In genomic region chr12:55915481-55915856, GRCh38 we compare ENCODE assay signal across 19 cellular contexts. TPM values are rescaled to one million over a fixed set of nuclear protein-coding genes. Genes with fewer than 3 reads are reported as not detected.
DNase-seq lines count a peak whose midpoint lies in the region; ATAC-seq lines count a peak whose summit lies in the region.
"Had no signal": no experiment of that assay in that cellular context is flagged by ENCODE, and none has a peak within 500 bp of the region (broad histone marks: within the 10 kb centered on the region; RNA-seq: fewer than 3 reads in every experiment).

No MANE protein-coding gene starts in this region.

- POLR2A ChIA-PET in CD4-positive, alpha-beta memory T cell (lab: Charles Lee; ENCODE audit: partially characterized antibody), result interaction anchor here (1.4 to 47.8 kb wide), 3 partner anchors 28 to 86 kb away, joined by 4 to 1214 read pairs (median 6); partner anchors contain the start of genes DGKA, DNAJC14, PYM1 and RAB5B
- POLR2A ChIA-PET in T-cell (lab: Charles Lee), result interaction anchor here (0.5 to 0.6 kb wide), 3 partner anchors 10 to 291 kb away, joined by 3 to 6 read pairs (median 3); no protein-coding TSS in a partner anchor

- DNase-seq in SKM-1 treated with dmso at 0.1 percent for 144 hours (lab: John Stamatoyannopoulos, UW; ENCODE audit: unreplicated experiment) (peak; percentile 5), SKM-1 (lab: John Stamatoyannopoulos, UW; ENCODE audit: unreplicated experiment) (no peak), T-cell (no peak), NCI-H345 treated with DMSO at 0.1 percent for 48 hours (lab: John Stamatoyannopoulos, UW; ENCODE audit: unreplicated experiment) (no peak), Right ventricle myocardium superior (no peak)
- DNase-seq in CD4-positive, alpha-beta memory T cell, result no peak
- DNase-seq: CD8-positive, alpha-beta T cell; DMS79 treated with DMSO at 0.1 percent for 48 hours; dorsolateral prefrontal cortex; glutamatergic neuron; lower lobe of right lung; naive B cell; NCI-H748 treated with DMSO at 0.1 percent for 48 hours; stimulated activated naive CD4-positive, alpha-beta T cell; T1000 had no signal

- H3K27me3 Mint-ChIP-seq in CD4-positive, alpha-beta memory T cell, result no peaks in the 10 kb centered on the region
- no peaks in the 10 kb centered on the region for H3K27me3 Mint-ChIP-seq in T-cell
- H3K27me3 Mint-ChIP-seq in dendritic cell treated with granulocyte-macrophage colony-stimulating factor and Interleukin-4, amounts not matched to agents 40 ng/mL and 50 ng/mL, for 4 days, result no peaks in the 10 kb centered on the region
- H3K27me3 Mint-ChIP-seq: naive B cell, type B pancreatic cell had no signal

- peaks cover 22 to 37% (median 35%) of the 10 kb centered on the region in 4 donors for H3K4me1 Mint-ChIP-seq in CD4-positive, alpha-beta memory T cell
- H3K4me1 Mint-ChIP-seq in T-cell, result peaks cover 36 to 44% (median 43%) of the 10 kb centered on the region in 3 donors
- peaks cover 29% of the 10 kb centered on the region for H3K4me1 Mint-ChIP-seq in dendritic cell treated with granulocyte-macrophage colony-stimulating factor and Interleukin-4, amounts not matched to agents 40 ng/mL and 50 ng/mL, for 4 days (ENCODE audit: low read depth)

- ATAC-seq in T-cell (replicated peaks in 1 of 4), result no peak
- ATAC-seq in HG03571 (IDR thresholded peaks at IDR 0.05; ENCODE audit: unreplicated experiment), result no peak
- ATAC-seq in Right ventricle myocardium superior (ENCODE audit: poor library complexity), result no peak
- ATAC-seq: CD8-positive, alpha-beta T cell had no signal

- H3K9me3 ChIP-seq in CD4-positive, alpha-beta memory T cell (ENCODE audit: control insufficient read depth in 1 of 2, low read length in 2 of 2), result no peaks in the 10 kb centered on the region
- H3K9me3 ChIP-seq: lower lobe of right lung, prostate gland had no signal

- H3K4me1 ChIP-seq in CD4-positive, alpha-beta memory T cell (ENCODE audit: insufficient read depth, low read length), result peaks cover 46% of the 10 kb centered on the region
- H3K4me1 ChIP-seq: prostate gland had no signal

- H3K4me3 Mint-ChIP-seq in CD4-positive, alpha-beta memory T cell, result peak overlapping the region in 5 of 8 donors; percentile 5 to 68 (median 14)
- no peak overlapping the region for H3K4me3 Mint-ChIP-seq in T-cell
- H3K4me3 Mint-ChIP-seq in dendritic cell treated with granulocyte-macrophage colony-stimulating factor and Interleukin-4, amounts not matched to agents 40 ng/mL and 50 ng/mL, for 4 days, result peak overlapping the region; percentile 2
- H3K4me3 Mint-ChIP-seq: CD8-positive, alpha-beta T cell; naive B cell; type B pancreatic cell had no signal

- H3K27ac ChIP-seq in CD4-positive, alpha-beta memory T cell (ENCODE audit: low read depth, low read length), result no peak overlapping the region
- H3K27ac ChIP-seq: dorsolateral prefrontal cortex, lower lobe of right lung had no signal

- no peaks in the 10 kb centered on the region for H3K27me3 ChIP-seq in CD4-positive, alpha-beta memory T cell (ENCODE audit: insufficient read depth, low read length)
- H3K27me3 ChIP-seq: dorsolateral prefrontal cortex had no signal

- H3K36me3 ChIP-seq in CD4-positive, alpha-beta memory T cell (ENCODE audit: insufficient read depth, low read length), result peaks cover 4% of the 10 kb centered on the region
- H3K36me3 ChIP-seq: prostate gland had no signal

- intact Hi-C loops in CD4-positive, alpha-beta memory T cell (cut with micrococcal nuclease), result no loop called here
- intact Hi-C loops in dendritic cell treated with granulocyte-macrophage colony-stimulating factor and Interleukin-4, amounts not matched to agents 40 ng/mL and 50 ng/mL, for 4 days (cut with micrococcal nuclease), result no loop called here
- intact Hi-C loops in Right ventricle myocardium superior (cut with DNase I), result no loop called here

- peaks cover 0 to 2% (median 0%) of the 10 kb centered on the region in 8 donors for H3K9me3 Mint-ChIP-seq in CD4-positive, alpha-beta memory T cell
- no peaks in the 10 kb centered on the region for H3K9me3 Mint-ChIP-seq in T-cell
- H3K9me3 Mint-ChIP-seq in dendritic cell treated with granulocyte-macrophage colony-stimulating factor and Interleukin-4, amounts not matched to agents 40 ng/mL and 50 ng/mL, for 4 days, result no peaks in the 10 kb centered on the region
- H3K9me3 Mint-ChIP-seq: CD8-positive, alpha-beta T cell; naive B cell; type B pancreatic cell had no signal

- H3K27ac Mint-ChIP-seq in CD4-positive, alpha-beta memory T cell, result peak overlapping the region in 6 of 7 donors; percentile 1 to 86 (median 67)
- H3K27ac Mint-ChIP-seq in T-cell, result peak overlapping the region; percentile 80 to 93
- H3K27ac Mint-ChIP-seq in dendritic cell treated with granulocyte-macrophage colony-stimulating factor and Interleukin-4, amounts not matched to agents 40 ng/mL and 50 ng/mL, for 4 days, result peak overlapping the region; percentile 47
- H3K27ac Mint-ChIP-seq: type B pancreatic cell had no signal

- no peak overlapping the region for H3K4me3 ChIP-seq in CD4-positive, alpha-beta memory T cell (ENCODE audit: low read length in 2 of 2)
- H3K4me3 ChIP-seq: dorsolateral prefrontal cortex, lower lobe of right lung, prostate gland had no signal

- CTCF ChIA-PET in CD4-positive, alpha-beta memory T cell (lab: Charles Lee; ENCODE audit: partially characterized antibody), result interaction anchor here (0.7 to 2.0 kb wide), 3 partner anchors 10 to 46 kb away, joined by 3 to 9 read pairs (median 5); no protein-coding TSS in a partner anchor
- CTCF ChIA-PET in T-cell (lab: Charles Lee), result no interaction called here

- peaks cover 15 to 27% of the 10 kb centered on the region in 2 donors for H3K36me3 Mint-ChIP-seq in CD4-positive, alpha-beta memory T cell
- H3K36me3 Mint-ChIP-seq in T-cell, result peaks cover 15% of the 10 kb centered on the region
- H3K36me3 Mint-ChIP-seq in dendritic cell treated with granulocyte-macrophage colony-stimulating factor and Interleukin-4, amounts not matched to agents 40 ng/mL and 50 ng/mL, for 4 days (ENCODE audit: low read depth), result peaks cover 73% of the 10 kb centered on the region

RNA-seq across cellular contexts. Expression of gene PYM1, which starts 12.2 kb away (rescaled TPM):
- 10 to 100 TPM; 35.7 to 39.3 TPM for total RNA-seq in CD4-positive, alpha-beta memory T cell
- polyA plus RNA-seq in CD4-positive, alpha-beta memory T cell, result 10 to 100 TPM; 75.1 to 86.9 TPM
- total RNA-seq in T-cell (10 to 100 TPM; 21.7 to 40.9 (median 30.7) TPM), Right ventricle myocardium superior (14.3 TPM)

RNA-seq across cellular contexts. Expression of gene DGKA, which starts 15.5 kb away (rescaled TPM):
- total RNA-seq in CD4-positive, alpha-beta memory T cell, result 1,000 to 10,000 TPM; 1,301 to 1,410 TPM
- 100 to 1,000 TPM; 195 to 493 TPM for polyA plus RNA-seq in CD4-positive, alpha-beta memory T cell
- 1,000 to 10,000 TPM in 4 of 5 donors, 100 to 1,000 TPM in 1; 896 to 1,314 (median 1,231) TPM for total RNA-seq in T-cell
- total RNA-seq in Right ventricle myocardium superior, result 9.5 TPM

RNA-seq across cellular contexts. Expression of gene PMEL, which starts 50.4 kb away (rescaled TPM):
- total RNA-seq in CD4-positive, alpha-beta memory T cell, result not detected
- polyA plus RNA-seq in CD4-positive, alpha-beta memory T cell, result not detected
- total RNA-seq in T-cell, result under 1 TPM in 1 of 5 donors, not detected in 4; 0.20 TPM
- 0.83 TPM for total RNA-seq in Right ventricle myocardium superior
- total RNA-seq: CD8-positive, alpha-beta T cell had no signal

RNA-seq across cellular contexts. Expression of gene CDK2, which starts 51.2 kb away (rescaled TPM):
- 10 to 100 TPM; 17.5 to 21.5 TPM for total RNA-seq in CD4-positive, alpha-beta memory T cell
- polyA plus RNA-seq in CD4-positive, alpha-beta memory T cell, result 1 to 10 TPM; 4.7 to 5.7 TPM
- total RNA-seq in T-cell, result 10 to 100 TPM; 17.8 to 32.3 (median 23.3) TPM
- 7.9 TPM for total RNA-seq in Right ventricle myocardium superior

RNA-seq across cellular contexts. Expression of gene RAB5B, which starts 58.4 kb away (rescaled TPM):
- 100 to 1,000 TPM; 106 to 112 TPM for total RNA-seq in CD4-positive, alpha-beta memory T cell
- polyA plus RNA-seq in CD4-positive, alpha-beta memory T cell, result 10 to 100 TPM; 67.5 to 80.8 TPM
- total RNA-seq in T-cell, result 10 to 100 TPM; 58.6 to 99.8 (median 85.7) TPM
- total RNA-seq in Right ventricle myocardium superior, result 111 TPM

Comparison
In these comparisons a context has a peak if more than half of its experiments do, and no peak if none do; other contexts are left out.
1. H3K4me3 Mint-ChIP-seq: peak in CD4-positive, alpha-beta memory T cell (5 of 8) and dendritic cell treated with granulocyte-macrophage colony-stimulating factor and Interleukin-4, amounts not matched to agents 40 ng/mL and 50 ng/mL, for 4 days (single experiment); none in T-cell (0 of 3).
2. RNA of gene DGKA, which starts 15.5 kb away (total RNA-seq): 1,301 to 1,410 TPM in CD4-positive, alpha-beta memory T cell and 896 to 1,314 TPM in T-cell; 9.5 TPM in Right ventricle myocardium superior (single experiment); every median in the first group is over 10 times any median in the second.
3. Peak in every context shown above with its lines, with median percentiles within 50 percentile points of each other: H3K27ac Mint-ChIP-seq.